In the genomic region with DNA sequence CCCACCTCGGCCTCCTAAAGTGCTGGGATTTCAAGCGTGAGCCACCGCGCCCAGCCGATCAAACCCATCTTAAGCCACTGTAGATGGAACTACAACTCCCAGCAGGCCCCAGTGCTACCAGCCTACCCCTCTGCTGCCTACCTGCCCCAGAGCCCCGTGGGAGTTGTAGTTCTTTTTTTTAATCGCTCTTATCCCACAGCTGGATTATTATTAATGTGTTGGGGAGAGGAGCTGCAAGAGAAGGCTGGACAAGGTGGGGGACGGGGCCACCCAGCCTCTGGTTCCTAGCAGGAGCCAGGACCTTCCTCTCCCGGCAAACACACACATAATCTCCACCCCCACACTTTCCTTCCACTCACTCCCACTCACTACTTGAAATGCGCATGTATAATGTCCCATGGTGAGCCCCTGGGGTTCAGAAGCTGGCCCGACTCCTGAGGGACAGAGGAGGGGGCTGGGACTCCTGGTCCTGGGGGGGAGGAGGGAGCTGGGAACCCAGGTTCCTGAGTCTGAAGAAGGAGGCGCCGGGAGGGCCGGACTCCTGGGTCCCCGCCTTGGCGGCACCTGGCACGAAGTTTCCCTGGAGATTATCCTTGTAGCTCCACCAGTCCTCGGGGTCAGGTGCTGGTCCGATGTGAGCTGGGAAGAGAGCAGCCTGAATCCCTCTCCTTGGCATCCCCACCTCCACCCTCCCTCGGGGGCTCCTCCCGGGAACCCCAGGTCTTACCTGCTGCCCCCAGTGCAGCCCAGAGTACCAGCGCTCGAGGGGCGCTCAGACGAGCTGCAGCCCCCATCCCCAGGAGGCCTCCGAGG, we compare ENCODE assay signal across 9 cellular contexts. TPM values are rescaled to one million over a fixed set of nuclear protein-coding genes. Genes with fewer than 3 reads are reported as not detected.
DNase-seq lines count a peak whose midpoint lies in the region; ATAC-seq, FAIRE-seq and TF ChIP-seq lines count a peak whose summit lies in the region.
"Had no signal": no experiment of that assay in that cellular context is flagged by ENCODE, and none has a peak within 500 bp of the region (broad histone marks: within the 10 kb centered on the region; RNA-seq: fewer than 3 reads in every experiment).

No MANE protein-coding gene starts in this region.

- FAIRE-seq in G401.6 (lab: Jason Lieb, UNC) = peak; percentile 82
- FAIRE-seq: endometrium had no signal

- CTCF ChIA-PET in activated naive CD4-positive, alpha-beta T cell treated with anti-CD3 and anti-CD28 coated beads for 36 hours (lab: Charles Lee) = interaction anchor here (0.9 to 2.6 kb wide), 11 partner anchors 11 to 255 kb away, joined by 3 to 17 read pairs (median 4); partner anchors contain the start of genes FUT2 and NUCB1

- no peak for TF ChIP-seq CTCF in thoracic aorta (IDR thresholded peaks at IDR 0.05)

- intact Hi-C loops in activated naive CD4-positive, alpha-beta T cell treated with anti-CD3 and anti-CD28 coated beads for 36 hours (cut with micrococcal nuclease) = loop anchor here (5.0 kb wide), 1 partner anchor 347 kb away; the partner anchor contains the start of genes GYS1 and RUVBL2

- H3K27me3 ChIP-seq in SJCRH30 = no peaks in the 10 kb centered on the region
- H3K27me3 ChIP-seq in thoracic aorta (replicated peaks; ENCODE audit: insufficient read depth) = no peaks in the 10 kb centered on the region

- H3K9me3 Mint-ChIP-seq in activated naive CD4-positive, alpha-beta T cell treated with anti-CD3 and anti-CD28 coated beads for 36 hours = no peaks in the 10 kb centered on the region

- H3K27ac ChIP-seq in SJCRH30 (no peak overlapping the region), thoracic aorta (peak overlapping the region; percentile 85 to 88)

- H3K9me3 ChIP-seq in SJCRH30 (replicated peaks) (no peaks in the 10 kb centered on the region), thoracic aorta (no peaks in the 10 kb centered on the region)

- peaks cover 31% of the 10 kb centered on the region for H3K4me1 Mint-ChIP-seq in activated naive CD4-positive, alpha-beta T cell treated with anti-CD3 and anti-CD28 coated beads for 36 hours (ENCODE audit: low read depth)

- DNase-seq in M059J (ENCODE audit: low read depth) = peak; percentile 73
- peak; percentile 81 to 89 for DNase-seq in SJCRH30
- DNase-seq in activated naive CD4-positive, alpha-beta T cell treated with anti-CD3 and anti-CD28 coated beads for 36 hours = peak; percentile 86
- DNase-seq in germinal center (ENCODE audit: low spot score) = peak; percentile 72
- DNase-seq in occipital lobe (lab: John Stamatoyannopoulos, UW) = peak; percentile 79
- no peak for DNase-seq in thoracic aorta (ENCODE audit: low spot score)

- H3K27ac Mint-ChIP-seq in activated naive CD4-positive, alpha-beta T cell treated with anti-CD3 and anti-CD28 coated beads for 36 hours = no peak overlapping the region

- H3K4me3 ChIP-seq in SJCRH30 = peak overlapping the region; percentile 55
- peak overlapping the region; percentile 84 for H3K4me3 ChIP-seq in thoracic aorta

- H3K27me3 Mint-ChIP-seq in activated naive CD4-positive, alpha-beta T cell treated with anti-CD3 and anti-CD28 coated beads for 36 hours (ENCODE audit: low read depth) = no peaks in the 10 kb centered on the region

- H3K4me1 ChIP-seq in SJCRH30 (peaks cover 18% of the 10 kb centered on the region), thoracic aorta (ENCODE audit: control insufficient read depth in 1 of 2, low read depth in 2 of 2) (peaks cover 6 to 17% of the 10 kb centered on the region in 2 donors)

- H3K36me3 Mint-ChIP-seq in activated naive CD4-positive, alpha-beta T cell treated with anti-CD3 and anti-CD28 coated beads for 36 hours (ENCODE audit: low read depth) = no peaks in the 10 kb centered on the region

- ATAC-seq in thoracic aorta (ENCODE audit: insufficient number of reproducible peaks, low FRiP score, low read depth) (peak; percentile 5), GM21717 (IDR thresholded peaks at IDR 0.05; ENCODE audit: unreplicated experiment) (no peak)

- peak overlapping the region; percentile 78 for H3K4me3 Mint-ChIP-seq in activated naive CD4-positive, alpha-beta T cell treated with anti-CD3 and anti-CD28 coated beads for 36 hours

- no peaks in the 10 kb centered on the region for H3K36me3 ChIP-seq in SJCRH30
- H3K36me3 ChIP-seq in thoracic aorta = no peaks in the 10 kb centered on the region

RNA-seq across cellular contexts. Expression of gene CA11, which starts 0.9 kb away (rescaled TPM):
- 1.9 and 5.1 TPM in 2 replicates for total RNA-seq in M059J (2014; rRNA removed; shearing (Covaris generic))
- total RNA-seq in SJCRH30 (2014; rRNA removed; shearing (Covaris generic)) = 10.7 and 11.8 TPM in 2 replicates
- 10 to 100 TPM; 12.0 to 14.9 TPM for total RNA-seq in activated naive CD4-positive, alpha-beta T cell treated with anti-CD3 and anti-CD28 coated beads for 36 hours
- 9.8 TPM for total RNA-seq in occipital lobe
- total RNA-seq in thoracic aorta = 1 to 10 TPM; 3.0 to 4.6 TPM

RNA-seq across cellular contexts. Expression of gene DBP, which starts 7.9 kb away (rescaled TPM):
- total RNA-seq in M059J (2014; rRNA removed; shearing (Covaris generic)) = 18.5 and 20.1 TPM in 2 replicates
- 23.9 and 24.4 TPM in 2 replicates for total RNA-seq in SJCRH30 (2014; rRNA removed; shearing (Covaris generic))
- total RNA-seq in activated naive CD4-positive, alpha-beta T cell treated with anti-CD3 and anti-CD28 coated beads for 36 hours = 1 to 10 TPM; 7.8 to 9.7 TPM
- 4.8 TPM for total RNA-seq in occipital lobe
- 10 to 100 TPM in 1 of 2 donors, 1 to 10 TPM in 1; 3.9 to 15.0 TPM for total RNA-seq in thoracic aorta

RNA-seq across cellular contexts. Expression of gene SPHK2, which starts 25.7 kb away (rescaled TPM):
- 2.9 and 5.4 TPM in 2 replicates for total RNA-seq in M059J (2014; rRNA removed; shearing (Covaris generic))
- 13.1 and 17.4 TPM in 2 replicates for total RNA-seq in SJCRH30 (2014; rRNA removed; shearing (Covaris generic))
- 10 to 100 TPM; 20.1 to 20.6 TPM for total RNA-seq in activated naive CD4-positive, alpha-beta T cell treated with anti-CD3 and anti-CD28 coated beads for 36 hours
- total RNA-seq in occipital lobe (7.2 TPM), thoracic aorta (10 to 100 TPM; 16.2 to 49.0 TPM)

RNA-seq across cellular contexts. Expression of gene RPL18, which starts 26.1 kb away (rescaled TPM):
- 1,286 and 1,602 TPM in 2 replicates for total RNA-seq in M059J (2014; rRNA removed; shearing (Covaris generic))
- 1,609 and 2,008 TPM in 2 replicates for total RNA-seq in SJCRH30 (2014; rRNA removed; shearing (Covaris generic))
- total RNA-seq in activated naive CD4-positive, alpha-beta T cell treated with anti-CD3 and anti-CD28 coated beads for 36 hours = 1,000 to 10,000 TPM; 2,373 to 2,473 TPM
- total RNA-seq in occipital lobe (1,447 TPM), thoracic aorta (1,000 to 10,000 TPM; 1,120 to 1,389 TPM)

RNA-seq across cellular contexts. Expression of gene NTN5, which starts 27.8 kb away (rescaled TPM):
- 0.05 and 0.79 TPM in 2 replicates for total RNA-seq in M059J (2014; rRNA removed; shearing (Covaris generic))
- 151 and 155 TPM in 2 replicates for total RNA-seq in SJCRH30 (2014; rRNA removed; shearing (Covaris generic))
- under 1 TPM in 1 of 2 experiments, not detected in 1; 0.17 TPM for total RNA-seq in activated naive CD4-positive, alpha-beta T cell treated with anti-CD3 and anti-CD28 coated beads for 36 hours
- total RNA-seq in occipital lobe (not detected), thoracic aorta (1 to 10 TPM in 1 of 2 donors, under 1 TPM in 1; 0.54 to 2.8 TPM)
